8 cellular contexts compared by ENCODE assay signal in genomic region chr13:31846182-31846938, GRCh38.
DNase-seq lines count a peak whose midpoint lies in the region; ATAC-seq and TF ChIP-seq lines count a peak whose summit lies in the region.

No MANE protein-coding gene starts in this region.

- H2BK5ac ChIP-seq in IMR-90 (ENCODE audit: low read depth, low read length, poor library complexity, severe bottlenecking) = no peak overlapping the region

- no peak overlapping the region for H2BK15ac ChIP-seq in IMR-90 (ENCODE audit: low read depth, low read length)

- H3K79me2 ChIP-seq in PC-9 (ENCODE audit: low read depth) = no peaks in the 10 kb centered on the region

- no peak overlapping the region for H2BK120ac ChIP-seq in IMR-90 (ENCODE audit: low read depth, low read length)

- no peak overlapping the region for H3K14ac ChIP-seq in IMR-90 (replicated peaks; ENCODE audit: low read depth, low read length)

- no peaks in the 10 kb centered on the region for H3F3A ChIP-seq in PC-9 (ENCODE audit: insufficient read depth, low read depth)

- dilution Hi-C loops in IMR-90 (cut with HindIII; ENCODE audit: low sequenced_read_pairs, unreplicated experiment) = no loop called here

- CTCF ChIA-PET in IMR-90 (lab: Yijun Ruan, JAX) (interaction anchor here (0.7 kb wide), 1 partner anchor 49 kb away, joined by 3 read pairs; no protein-coding TSS in a partner anchor), PC-9 (lab: Charles Lee) (interaction anchor here (0.6 kb wide), 2 partner anchors 54 to 496 kb away, joined by 3 to 4 read pairs; no protein-coding TSS in a partner anchor)

- no peak overlapping the region for H4K8ac ChIP-seq in IMR-90 (ENCODE audit: low read depth in 2 of 2, low read length in 2 of 2)

- H3K9me1 ChIP-seq in IMR-90 (ENCODE audit: insufficient read depth, low read length) = no peaks in the 10 kb centered on the region

- H4K5ac ChIP-seq in IMR-90 (ENCODE audit: low read depth, low read length) = no peak overlapping the region

- no peaks in the 10 kb centered on the region for H3K9me3 Mint-ChIP-seq in naive thymus-derived CD8-positive, alpha-beta T cell
- no peaks in the 10 kb centered on the region for H3K9me3 Mint-ChIP-seq in stimulated activated effector memory CD8-positive, alpha-beta T cell treated with anti-CD3 and anti-CD28 coated beads, Interleukin-12 subunit alpha, Interleukin-12 subunit beta, amount 100 ng/mL, for 72 hours

- no peak overlapping the region for H3K23ac ChIP-seq in IMR-90 (ENCODE audit: low read depth, low read length)

- H2AK5ac ChIP-seq in IMR-90 (ENCODE audit: low read depth, low read length) = no peak overlapping the region

- no peak overlapping the region for H3K27ac ChIP-seq in IMR-90 (ENCODE audit: insufficient read depth, low read length)
- H3K27ac ChIP-seq in PC-9 = no peak overlapping the region

- BruUV-seq in IMR-90 (replicated peaks; lab: Mats Ljungman, UMichigan) = no TSS peak
- BruUV-seq in PC-9 (replicated peaks; lab: Mats Ljungman, UMichigan) = no TSS peak

- peak overlapping the region; percentile 91 for H3K4me2 ChIP-seq in IMR-90 (ENCODE audit: low read depth, low read length)
- H3K4me2 ChIP-seq in PC-9 = peak overlapping the region; percentile 94

- ATAC-seq in GM21619 (IDR thresholded peaks at IDR 0.05; ENCODE audit: unreplicated experiment) (peak; percentile 97), IMR-90 (ENCODE audit: low read depth) (peak; percentile 100)
- ATAC-seq in naive thymus-derived CD8-positive, alpha-beta T cell = peak; percentile 53 to 88
- peak; percentile 95 for ATAC-seq in stimulated activated effector memory CD8-positive, alpha-beta T cell treated with anti-CD3 and anti-CD28 coated beads, Interleukin-12 subunit alpha, Interleukin-12 subunit beta, amount 100 ng/mL, for 72 hours

- H3K27me3 ChIP-seq in IMR-90 (ENCODE audit: control insufficient read depth, insufficient read depth, low read length) = peaks cover 37% of the 10 kb centered on the region
- peaks cover 75% of the 10 kb centered on the region for H3K27me3 ChIP-seq in PC-9 (ENCODE audit: insufficient read depth, low read depth)

- POLR2A ChIA-PET in IMR-90 (lab: Charles Lee; ENCODE audit: unreplicated experiment) (no interaction called here), PC-9 (lab: Charles Lee; ENCODE audit: unreplicated experiment) (no interaction called here)
- POLR2A ChIA-PET in naive thymus-derived CD8-positive, alpha-beta T cell (lab: Charles Lee) = no interaction called here

- peaks cover 0 to 25% (median 4%) of the 10 kb centered on the region in 4 donors for H3K4me1 Mint-ChIP-seq in naive thymus-derived CD8-positive, alpha-beta T cell
- no peaks in the 10 kb centered on the region for H3K4me1 Mint-ChIP-seq in stimulated activated effector memory CD8-positive, alpha-beta T cell treated with anti-CD3 and anti-CD28 coated beads, Interleukin-12 subunit alpha, Interleukin-12 subunit beta, amount 100 ng/mL, for 72 hours

- TF ChIP-seq POLR2A in IMR-90 (IDR thresholded peaks at IDR 0.05; ENCODE audit: low read depth, low read length) = no peak

- no peaks in the 10 kb centered on the region for H3K36me3 Mint-ChIP-seq in naive thymus-derived CD8-positive, alpha-beta T cell
- H3K36me3 Mint-ChIP-seq in stimulated activated effector memory CD8-positive, alpha-beta T cell treated with anti-CD3 and anti-CD28 coated beads, Interleukin-12 subunit alpha, Interleukin-12 subunit beta, amount 100 ng/mL, for 72 hours = no peaks in the 10 kb centered on the region

- no peak for TF ChIP-seq RAD21 in IMR-90 (IDR thresholded peaks at IDR 0.05; ENCODE audit: low read length)

- H3K36me3 ChIP-seq in IMR-90 (ENCODE audit: control insufficient read depth, insufficient read depth, low read length) = no peaks in the 10 kb centered on the region
- H3K36me3 ChIP-seq in PC-9 (ENCODE audit: low read depth) = no peaks in the 10 kb centered on the region

- no peak overlapping the region for H4K91ac ChIP-seq in IMR-90 (ENCODE audit: insufficient read depth, low read depth, low read length)

- no peak overlapping the region for H3K18ac ChIP-seq in IMR-90 (ENCODE audit: low read depth, low read length)

- H3K4me1 ChIP-seq in IMR-90 (ENCODE audit: control insufficient read depth, insufficient read depth, low read length) = no peaks in the 10 kb centered on the region
- H3K4me1 ChIP-seq in PC-9 (replicated peaks; ENCODE audit: insufficient read depth) = no peaks in the 10 kb centered on the region; the same call in 1 of the 2 replicates

- no peaks in the 10 kb centered on the region for H3K9me2 ChIP-seq in PC-9 (ENCODE audit: insufficient read depth)

- 1% methylated on average over 33 of the region's 74 CpGs; no CpG with 5 or more reads in 1 of the 2 experiments for WGBS in IMR-90 (ENCODE audit: extremely low coverage in 2 of 2, insufficient read length in 1 of 2), 2 experiments

- H3K27ac Mint-ChIP-seq in naive thymus-derived CD8-positive, alpha-beta T cell = no peak overlapping the region
- H3K27ac Mint-ChIP-seq in stimulated activated effector memory CD8-positive, alpha-beta T cell treated with anti-CD3 and anti-CD28 coated beads, Interleukin-12 subunit alpha, Interleukin-12 subunit beta, amount 100 ng/mL, for 72 hours = no peak overlapping the region

- peaks cover 26 to 73% (median 30%) of the 10 kb centered on the region in 5 donors for H3K27me3 Mint-ChIP-seq in naive thymus-derived CD8-positive, alpha-beta T cell

- 0 out of 2 replicates have a peak, but pooled peaks have one; percentile 3 for TF ChIP-seq CTCF in IMR-90 (conservative IDR thresholded peaks at IDR 0.05; ENCODE audit: low read depth, low read length)
- TF ChIP-seq CTCF in PC-9 (conservative IDR thresholded peaks at IDR 0.05) = no peak
- TF ChIP-seq CTCF in fibroblast of pulmonary artery (IDR thresholded peaks at IDR 0.05; ENCODE audit: low read length, missing control alignments) = no peak

- H2AK9ac ChIP-seq in IMR-90 (replicated peaks; ENCODE audit: low read depth, low read length, poor library complexity) = no peak overlapping the region

- intact Hi-C loops in IMR-90 (cut with micrococcal nuclease) = no loop called here
- intact Hi-C loops in PC-9 (cut with micrococcal nuclease; ENCODE audit: unreplicated experiment) = no loop called here

- H3K56ac ChIP-seq in IMR-90 (ENCODE audit: extremely low read depth, insufficient read depth, low read length) = no peak overlapping the region

- H2AFZ ChIP-seq in IMR-90 (replicated peaks; ENCODE audit: low read length, poor library complexity) (peak overlapping the region; percentile 93), PC-9 (peak overlapping the region; percentile 81; the same call in 1 of the 2 replicates)

- peak overlapping the region; percentile 58 to 81 (median 72) for H3K4me3 Mint-ChIP-seq in naive thymus-derived CD8-positive, alpha-beta T cell
- peak overlapping the region; percentile 71 for H3K4me3 Mint-ChIP-seq in stimulated activated effector memory CD8-positive, alpha-beta T cell treated with anti-CD3 and anti-CD28 coated beads, Interleukin-12 subunit alpha, Interleukin-12 subunit beta, amount 100 ng/mL, for 72 hours

- H3K4me3 ChIP-seq in IMR-90 (ENCODE audit: insufficient read depth, low read depth, low read length) (peak overlapping the region; percentile 78), PC-9 (peak overlapping the region; percentile 84), fibroblast of pulmonary artery (replicated peaks; ENCODE audit: low read depth, low read length) (peak overlapping the region; percentile 58)

- no peak overlapping the region for H3K4ac ChIP-seq in IMR-90 (ENCODE audit: low read depth, low read length)

- H3K9ac ChIP-seq in IMR-90 (ENCODE audit: low read depth, low read length) = no peak overlapping the region

- H2BK20ac ChIP-seq in IMR-90 (ENCODE audit: low read depth, low read length) = no peak overlapping the region

- DNase-seq in DMS114 treated with DMSO at 0.1 percent for 48 hours (lab: John Stamatoyannopoulos, UW; ENCODE audit: unreplicated experiment) (peak; percentile 59), IMR-90 (peak; percentile 71), PC-9 (peak; percentile 63 to 84), activated T-helper 1 cell treated with Interleukin-2 at 50 U/mL for 16 hours (ENCODE audit: low read depth) (peak; percentile 44), fibroblast of pulmonary artery (ENCODE audit: low read depth) (peak; percentile 81)
- DNase-seq in naive thymus-derived CD8-positive, alpha-beta T cell = peak in 9 of 10 donors; percentile 1 to 62 (median 21)
- peak; percentile 68 to 73 for DNase-seq in stimulated activated effector memory CD8-positive, alpha-beta T cell treated with anti-CD3 and anti-CD28 coated beads, Interleukin-12 subunit alpha, Interleukin-12 subunit beta, amount 100 ng/mL, for 72 hours (ENCODE audit: low spot score in 2 of 2)

- in situ Hi-C loops in IMR-90 (cut with MboI; ENCODE audit: low sequenced_read_pairs) = no loop called here

- no peaks in the 10 kb centered on the region for H3K79me1 ChIP-seq in IMR-90 (ENCODE audit: low read depth in 1 of 2, low read length in 2 of 2)

- H3K9me3 ChIP-seq in IMR-90 (ENCODE audit: control insufficient read depth, insufficient read depth, low read length) = no peaks in the 10 kb centered on the region
- no peaks in the 10 kb centered on the region for H3K9me3 ChIP-seq in PC-9 (ENCODE audit: insufficient read depth, low read depth)

- H4K20me1 ChIP-seq in IMR-90 (ENCODE audit: insufficient read depth, low read length) = no peaks in the 10 kb centered on the region
- H4K20me1 ChIP-seq in PC-9 (ENCODE audit: insufficient read depth) = no peaks in the 10 kb centered on the region

TF ChIP-seq in IMR-90, 13 proteins besides CTCF, POLR2A, EP300 and RAD21:
- TF ChIP-seq MAZ (IDR thresholded peaks at IDR 0.05; ENCODE audit: borderline replicate concordance, low read depth, low read length) = peak; percentile 62; the same call in 1 of the 2 replicates
- no peak for TF ChIP-seq CHD1 (IDR thresholded peaks at IDR 0.05; ENCODE audit: low read depth, low read length)

Comparison
In these comparisons a context has a peak if more than half of its experiments do, and no peak if none do; other contexts are left out.
1. DNase-seq: peak in every context shown above with its lines; median percentile 81 in fibroblast of pulmonary artery; 74 in PC-9; 71 in IMR-90; 70 in stimulated activated effector memory CD8-positive, alpha-beta T cell treated with anti-CD3 and anti-CD28 coated beads, Interleukin-12 subunit alpha, Interleukin-12 subunit beta, amount 100 ng/mL, for 72 hours; 59 in DMS114 treated with DMSO at 0.1 percent for 48 hours; 44 in activated T-helper 1 cell treated with Interleukin-2 at 50 U/mL for 16 hours; 21 in naive thymus-derived CD8-positive, alpha-beta T cell.